ENCODE assay signal across 24 cellular contexts in the genomic region with DNA sequence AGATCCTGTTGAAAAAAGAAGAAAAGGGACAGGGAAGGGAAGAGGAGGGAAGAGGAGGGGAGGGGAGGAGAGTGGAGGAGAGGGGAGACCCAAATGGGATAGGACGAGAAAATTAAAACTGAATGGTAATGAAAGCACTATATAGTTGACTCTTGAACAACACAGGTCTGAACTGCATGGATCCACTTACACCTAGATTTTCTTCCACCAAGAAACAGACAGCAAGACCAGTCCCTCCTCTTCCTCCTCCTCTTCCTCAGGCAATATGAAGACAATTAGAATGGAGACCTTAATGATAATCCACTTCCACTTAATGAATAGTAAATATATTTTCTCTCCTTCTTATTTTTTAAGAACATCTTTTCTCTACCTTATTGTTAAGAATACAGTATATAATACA.
DNase-seq lines count a peak whose midpoint lies in the region; ATAC-seq and TF ChIP-seq lines count a peak whose summit lies in the region.
"Had no signal": no experiment of that assay in that cellular context is flagged by ENCODE, and none has a peak within 500 bp of the region (broad histone marks: within the 10 kb centered on the region; RNA-seq: fewer than 3 reads in every experiment).

No MANE protein-coding gene starts in this region.

- peaks cover 8% of the 10 kb centered on the region for H3K27me3 Mint-ChIP-seq in endothelial cell (ENCODE audit: unreplicated experiment)
- H3K27me3 Mint-ChIP-seq in activated CD8-positive, alpha-beta memory T cell treated with anti-CD3 and anti-CD28 coated beads, Interleukin-2, amount 10 ng/mL, durations not matched to agents 7 days and 5 days = no peaks in the 10 kb centered on the region
- H3K27me3 Mint-ChIP-seq: CD4-positive, alpha-beta memory T cell; CD8-positive, alpha-beta memory T cell had no signal

- ATAC-seq in Panc1 (no peak), HG02642 (IDR thresholded peaks at IDR 0.05; ENCODE audit: poor library complexity, unreplicated experiment) (no peak)
- no peak for ATAC-seq in activated CD8-positive, alpha-beta memory T cell treated with anti-CD3 and anti-CD28 coated beads, Interleukin-2, amount 10 ng/mL, durations not matched to agents 7 days and 5 days
- ATAC-seq: GM12878 had no signal

- H3K4me3 ChIP-seq in HEK293 (ENCODE audit: low read depth, low read length) = no peak overlapping the region
- H3K4me3 ChIP-seq in Panc1 (ENCODE audit: low read depth in 2 of 2, low read length in 2 of 2) = no peak overlapping the region
- H3K4me3 ChIP-seq: BLaER1, GM12878 had no signal

- no TSS peak for BruUV-seq in Panc1 (replicated peaks; lab: Mats Ljungman, UMichigan)

- DNase-seq in Panc1 (ENCODE audit: low read depth, low spot score) = no peak
- no peak for DNase-seq in endothelial cell (ENCODE audit: low spot score)
- no peak for DNase-seq in activated CD8-positive, alpha-beta memory T cell treated with anti-CD3 and anti-CD28 coated beads, Interleukin-2, amount 10 ng/mL, durations not matched to agents 7 days and 5 days
- no peak for DNase-seq in T-helper 2 cell
- DNase-seq: 8988T; ACHN; BE2C; C1 segment of cervical spinal cord; CD4-positive, alpha-beta memory T cell; CD4-positive, CD25-positive, alpha-beta regulatory T cell; CD8-positive, alpha-beta memory T cell; COR-L47; DMS 273 treated with DMSO at 0.1 percent for 48 hours; DMS153; DMS53; DMS79; DND-41; EL; GDM1 had no signal

- POLR2A ChIA-PET in HEK293 (lab: Yijun Ruan, JAX) (no interaction called here), Panc1 (lab: Charles Lee) (no interaction called here)

- TF ChIP-seq CTCF in HEK293 (tag by site-specific recombination; IDR thresholded peaks at IDR 0.05) = no peak
- TF ChIP-seq CTCF in Panc1 (IDR thresholded peaks at IDR 0.05) = no peak
- no peak for TF ChIP-seq CTCF in endothelial cell (IDR thresholded peaks at IDR 0.05; ENCODE audit: unreplicated experiment)

- in situ Hi-C loops in Panc1 (cut with HindIII; ENCODE audit: low pct_unique_long_range_greater_than_20kb, low sequenced_read_pairs) = no loop called here

- H3K27ac ChIP-seq in HEK293 (ENCODE audit: extremely low read depth, low read depth, low read length) = no peak overlapping the region
- peak overlapping the region; percentile 62; the same call in 1 of the 2 replicates for H3K27ac ChIP-seq in Panc1 (ENCODE audit: low read length)
- H3K27ac ChIP-seq: BLaER1 had no signal

- H3K4me1 Mint-ChIP-seq in endothelial cell (ENCODE audit: unreplicated experiment) = peaks cover 29% of the 10 kb centered on the region
- H3K4me1 Mint-ChIP-seq in activated CD8-positive, alpha-beta memory T cell treated with anti-CD3 and anti-CD28 coated beads, Interleukin-2, amount 10 ng/mL, durations not matched to agents 7 days and 5 days = no peaks in the 10 kb centered on the region
- H3K4me1 Mint-ChIP-seq: CD4-positive, alpha-beta memory T cell; CD4-positive, CD25-positive, alpha-beta regulatory T cell; CD8-positive, alpha-beta memory T cell had no signal

- peak overlapping the region; percentile 33 for H3K27ac Mint-ChIP-seq in endothelial cell (ENCODE audit: unreplicated experiment)
- no peak overlapping the region for H3K27ac Mint-ChIP-seq in activated CD8-positive, alpha-beta memory T cell treated with anti-CD3 and anti-CD28 coated beads, Interleukin-2, amount 10 ng/mL, durations not matched to agents 7 days and 5 days
- H3K27ac Mint-ChIP-seq: CD14-positive monocyte; CD4-positive, alpha-beta memory T cell; CD4-positive, CD25-positive, alpha-beta regulatory T cell; CD8-positive, alpha-beta memory T cell had no signal

- H3K4me1 ChIP-seq in HEK293 (ENCODE audit: control insufficient read depth, insufficient read depth, low read length) = peaks cover 25% of the 10 kb centered on the region
- peaks cover 24% of the 10 kb centered on the region for H3K4me1 ChIP-seq in Panc1 (ENCODE audit: control insufficient read depth, insufficient read depth, low read length)
- H3K4me1 ChIP-seq: BE2C, BLaER1 had no signal

- H3K9me3 Mint-ChIP-seq in endothelial cell (ENCODE audit: unreplicated experiment) = no peaks in the 10 kb centered on the region
- no peaks in the 10 kb centered on the region for H3K9me3 Mint-ChIP-seq in activated CD8-positive, alpha-beta memory T cell treated with anti-CD3 and anti-CD28 coated beads, Interleukin-2, amount 10 ng/mL, durations not matched to agents 7 days and 5 days (ENCODE audit: low read depth)

- intact Hi-C loops in Panc1 (cut with micrococcal nuclease; ENCODE audit: unreplicated experiment) = no loop called here

- H3K9me3 ChIP-seq in HEK293 (ENCODE audit: control insufficient read depth, insufficient read depth, low read depth, low read length) = no peaks in the 10 kb centered on the region
- no peaks in the 10 kb centered on the region for H3K9me3 ChIP-seq in Panc1 (ENCODE audit: control insufficient read depth, insufficient read depth, low read depth, low read length)
- H3K9me3 ChIP-seq: BE2C had no signal

- CTCF ChIA-PET in HEK293 (lab: Yijun Ruan, JAX) (interaction anchor here (1.4 kb wide), 1 partner anchor 167 kb away, joined by 3 read pairs; no protein-coding TSS in a partner anchor), Panc1 (lab: Charles Lee) (no interaction called here)
- CTCF ChIA-PET in activated CD8-positive, alpha-beta memory T cell treated with anti-CD3 and anti-CD28 coated beads, Interleukin-2, amount 10 ng/mL, durations not matched to agents 7 days and 5 days (lab: Charles Lee) = no interaction called here

- H3K27me3 ChIP-seq in Panc1 (ENCODE audit: control insufficient read depth, insufficient read depth, low read length) = no peaks in the 10 kb centered on the region
- H3K27me3 ChIP-seq: BE2C, BLaER1 had no signal

- H3K36me3 ChIP-seq in HEK293 (ENCODE audit: control insufficient read depth in 2 of 2, insufficient read depth in 1 of 2, low read length in 2 of 2) (no peaks in the 10 kb centered on the region), Panc1 (ENCODE audit: control insufficient read depth, insufficient read depth, low read length) (no peaks in the 10 kb centered on the region; the same call in 1 of the 2 replicates)
- H3K36me3 ChIP-seq: BE2C had no signal

- H3K4me3 Mint-ChIP-seq in endothelial cell (ENCODE audit: unreplicated experiment) = no peak overlapping the region
- H3K4me3 Mint-ChIP-seq in activated CD8-positive, alpha-beta memory T cell treated with anti-CD3 and anti-CD28 coated beads, Interleukin-2, amount 10 ng/mL, durations not matched to agents 7 days and 5 days = no peak overlapping the region
- H3K4me3 Mint-ChIP-seq: CD14-positive monocyte; CD4-positive, alpha-beta memory T cell; CD4-positive, CD25-positive, alpha-beta regulatory T cell; CD8-positive, alpha-beta memory T cell had no signal

- peaks cover 8% of the 10 kb centered on the region for H3K36me3 Mint-ChIP-seq in endothelial cell (ENCODE audit: low read depth, unreplicated experiment)
- H3K36me3 Mint-ChIP-seq in activated CD8-positive, alpha-beta memory T cell treated with anti-CD3 and anti-CD28 coated beads, Interleukin-2, amount 10 ng/mL, durations not matched to agents 7 days and 5 days = peaks cover 5% of the 10 kb centered on the region
- H3K36me3 Mint-ChIP-seq: CD4-positive, CD25-positive, alpha-beta regulatory T cell had no signal

TF ChIP-seq in HEK293, 187 proteins besides CTCF, POLR2A, EP300 and RAD21:
- TF ChIP-seq ZNF664 (tag by site-specific recombination; IDR thresholded peaks at IDR 0.05) (no peak), MYNN (tag by site-specific recombination; IDR thresholded peaks at IDR 0.05; ENCODE audit: borderline replicate concordance) (no peak)
- TF ChIP-seq, protein P1, sequence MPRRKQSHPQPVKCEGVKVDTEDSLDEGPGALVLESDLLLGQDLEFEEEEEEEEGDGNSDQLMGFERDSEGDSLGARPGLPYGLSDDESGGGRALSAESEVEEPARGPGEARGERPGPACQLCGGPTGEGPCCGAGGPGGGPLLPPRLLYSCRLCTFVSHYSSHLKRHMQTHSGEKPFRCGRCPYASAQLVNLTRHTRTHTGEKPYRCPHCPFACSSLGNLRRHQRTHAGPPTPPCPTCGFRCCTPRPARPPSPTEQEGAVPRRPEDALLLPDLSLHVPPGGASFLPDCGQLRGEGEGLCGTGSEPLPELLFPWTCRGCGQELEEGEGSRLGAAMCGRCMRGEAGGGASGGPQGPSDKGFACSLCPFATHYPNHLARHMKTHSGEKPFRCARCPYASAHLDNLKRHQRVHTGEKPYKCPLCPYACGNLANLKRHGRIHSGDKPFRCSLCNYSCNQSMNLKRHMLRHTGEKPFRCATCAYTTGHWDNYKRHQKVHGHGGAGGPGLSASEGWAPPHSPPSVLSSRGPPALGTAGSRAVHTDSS (tag by site-specific recombination; IDR thresholded peaks at IDR 0.05) = peak; percentile 69
